In genomic region chr18:10410472-10411300, GRCh38 we compare ENCODE assay signal across 1 cellular context.
TF ChIP-seq lines count a peak whose summit lies in the region.

No MANE protein-coding gene starts in this region.

TF ChIP-seq in HepG2, 621 proteins besides CTCF, POLR2A, EP300 and RAD21:
- no peak for TF ChIP-seq ZNF615 (CRISPR knock-in tag; IDR thresholded peaks at IDR 0.05; ENCODE audit: borderline replicate concordance)
- no peak for TF ChIP-seq HOXA3 (CRISPR knock-in tag; IDR thresholded peaks at IDR 0.05)
- no peak for TF ChIP-seq ZFYVE20 (CRISPR knock-in tag; IDR thresholded peaks at IDR 0.05; ENCODE audit: borderline replicate concordance, low read depth)
- no peak for TF ChIP-seq ZBTB44 (CRISPR knock-in tag; IDR thresholded peaks at IDR 0.05)
- TF ChIP-seq ZNF639 (CRISPR knock-in tag; conservative IDR thresholded peaks at IDR 0.05) = no peak
- TF ChIP-seq IKZF5 (CRISPR knock-in tag; IDR thresholded peaks at IDR 0.05) = no peak
- TF ChIP-seq ZNF563 (CRISPR knock-in tag; IDR thresholded peaks at IDR 0.05) = no peak
- no peak for TF ChIP-seq HCFC1 (IDR thresholded peaks at IDR 0.05; ENCODE audit: low read depth, low read length)
- TF ChIP-seq PRDM10 (CRISPR knock-in tag; IDR thresholded peaks at IDR 0.05; ENCODE audit: low read depth) = no peak
- TF ChIP-seq ZNF501 (CRISPR knock-in tag; IDR thresholded peaks at IDR 0.05) = no peak
- TF ChIP-seq UBTF (CRISPR knock-in tag; IDR thresholded peaks at IDR 0.05) = no peak
- no peak for TF ChIP-seq PCBP1 (IDR thresholded peaks at IDR 0.05; ENCODE audit: borderline replicate concordance, low read depth, low read length)
- TF ChIP-seq ZNF296 (CRISPR knock-in tag; conservative IDR thresholded peaks at IDR 0.05) = no peak
- no peak for TF ChIP-seq STAG1 (CRISPR knock-in tag; IDR thresholded peaks at IDR 0.05)
- TF ChIP-seq ZBTB46 (CRISPR knock-in tag; IDR thresholded peaks at IDR 0.05; ENCODE audit: borderline replicate concordance) = no peak
